In the genomic region with DNA sequence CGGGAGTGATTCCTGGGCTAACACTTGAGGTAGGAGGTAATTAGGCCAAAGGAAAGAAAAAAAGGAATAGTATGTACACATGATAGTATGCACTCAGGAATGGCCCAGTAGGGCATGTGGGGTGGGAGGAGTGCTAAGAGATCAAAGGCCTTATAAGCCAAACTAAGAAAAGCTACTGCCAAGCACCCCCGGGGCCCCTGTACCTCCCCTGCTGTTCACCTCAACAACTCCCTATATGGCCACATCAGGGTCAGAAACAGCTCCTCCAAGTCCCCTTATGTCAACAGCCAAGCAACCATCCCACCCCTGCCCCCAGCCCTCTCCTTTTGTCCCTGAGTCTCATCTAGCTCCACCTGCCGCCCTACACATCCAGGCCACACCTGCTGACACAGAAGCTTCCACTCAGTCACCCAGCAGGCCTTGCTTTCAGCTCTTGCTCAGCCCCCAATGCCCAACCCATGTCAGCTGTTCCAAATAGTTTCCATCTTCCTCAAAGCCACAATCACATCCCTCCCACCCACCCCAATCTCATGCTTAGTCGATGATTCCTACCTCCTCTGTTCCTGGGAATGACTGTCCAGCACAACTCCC, we compare ENCODE assay signal across 11 cellular contexts.
A peak's percentile ranks its signal among the peaks of the same experiment; 100 is the strongest.
DNase-seq lines count a peak whose midpoint lies in the region; ATAC-seq and TF ChIP-seq lines count a peak whose summit lies in the region.
"Had no signal": no experiment of that assay in that cellular context is flagged by ENCODE, and none has a peak within 500 bp of the region (broad histone marks: within the 10 kb centered on the region; RNA-seq: fewer than 3 reads in every experiment).

No MANE protein-coding gene starts in this region.

- H3K9ac ChIP-seq in GM23248, result no peak overlapping the region
- H3K9ac ChIP-seq: BLaER1 treated with 17β-estradiol and CSF1 and Interleukin-3, amounts not matched to agents 10 nM and 100 nM had no signal

- H3K27ac ChIP-seq in GM23248, result no peak overlapping the region
- H3K27ac ChIP-seq in SJCRH30, result no peak overlapping the region
- H3K27ac ChIP-seq in prostate gland, result peak overlapping the region; percentile 64 to 79
- H3K27ac ChIP-seq: BLaER1 treated with 17β-estradiol and CSF1 and Interleukin-3, amounts not matched to agents 10 nM and 100 nM had no signal

- TF ChIP-seq CTCF in prostate gland (IDR thresholded peaks at IDR 0.05), result no peak

- H3K4me3 ChIP-seq in GM23248, result no peak overlapping the region
- no peak overlapping the region for H3K4me3 ChIP-seq in SJCRH30
- H3K4me3 ChIP-seq in prostate gland, result no peak overlapping the region
- H3K4me3 ChIP-seq in MG63, result no peak overlapping the region
- H3K4me3 ChIP-seq: BLaER1 treated with 17β-estradiol and CSF1 and Interleukin-3, amounts not matched to agents 10 nM and 100 nM; skin epidermis had no signal

- no peak for TF ChIP-seq POLR2A in prostate gland (IDR thresholded peaks at IDR 0.05)

- 47 to 60% methylated on average over 3 to 4 of the region's 4 CpGs for WGBS in GM23248 (ENCODE audit: low coverage in 1 of 2, low lambda C conversion rate in 2 of 2, missing lambda C conversion rate in 2 of 2), 2 experiments
- WGBS in prostate gland, result 64% methylated on average over 4 of the region's 4 CpGs

- H3K27me3 ChIP-seq in GM23248 (replicated peaks; ENCODE audit: insufficient read depth), result no peaks in the 10 kb centered on the region
- no peaks in the 10 kb centered on the region for H3K27me3 ChIP-seq in SJCRH30
- H3K27me3 ChIP-seq in prostate gland (replicated peaks; ENCODE audit: insufficient read depth), result no peaks in the 10 kb centered on the region
- 0 out of 2 replicates have a peak, but pooled peaks cover 2% of the 10 kb centered on the region for H3K27me3 ChIP-seq in MG63
- H3K27me3 ChIP-seq: BLaER1 treated with 17β-estradiol and CSF1 and Interleukin-3, amounts not matched to agents 10 nM and 100 nM had no signal

- H3K9me3 ChIP-seq in GM23248 (ENCODE audit: low read depth), result no peaks in the 10 kb centered on the region
- H3K9me3 ChIP-seq in SJCRH30 (replicated peaks), result no peaks in the 10 kb centered on the region
- H3K9me3 ChIP-seq in prostate gland, result no peaks in the 10 kb centered on the region
- no peaks in the 10 kb centered on the region for H3K9me3 ChIP-seq in MG63

- ATAC-seq in left ventricle myocardium superior (peak; percentile 1), GM21515 (IDR thresholded peaks at IDR 0.05; ENCODE audit: unreplicated experiment) (no peak)

- no peaks in the 10 kb centered on the region for H3K79me2 ChIP-seq in GM23248 (ENCODE audit: insufficient read depth)

- H3K36me3 ChIP-seq in GM23248 (ENCODE audit: low read depth), result no peaks in the 10 kb centered on the region
- no peaks in the 10 kb centered on the region for H3K36me3 ChIP-seq in SJCRH30
- H3K36me3 ChIP-seq in prostate gland, result no peaks in the 10 kb centered on the region
- H3K36me3 ChIP-seq in MG63, result no peaks in the 10 kb centered on the region
- H3K36me3 ChIP-seq: BLaER1 treated with 17β-estradiol and CSF1 and Interleukin-3, amounts not matched to agents 10 nM and 100 nM had no signal

- intact Hi-C loops in left ventricle myocardium superior (cut with micrococcal nuclease), result loop anchor here (10.0 kb wide), 1 partner anchor 74 kb away; no protein-coding TSS in a partner anchor
- intact Hi-C loops in prostate gland (cut with DNase I), result no loop called here

- H4K20me1 ChIP-seq in GM23248 (ENCODE audit: insufficient read depth), result no peaks in the 10 kb centered on the region
- H4K20me1 ChIP-seq: BLaER1 treated with 17β-estradiol and CSF1 and Interleukin-3, amounts not matched to agents 10 nM and 100 nM had no signal

- no peaks in the 10 kb centered on the region for H3K9me2 ChIP-seq in GM23248 (ENCODE audit: insufficient read depth)

- no peak overlapping the region for H3K4me2 ChIP-seq in GM23248 (ENCODE audit: unreplicated experiment)
- H3K4me2 ChIP-seq: BLaER1 treated with 17β-estradiol and CSF1 and Interleukin-3, amounts not matched to agents 10 nM and 100 nM had no signal

- in situ Hi-C loops in GM23248 (cut with MboI), result no loop called here

- peaks cover 8% of the 10 kb centered on the region for H3K4me1 ChIP-seq in GM23248 (ENCODE audit: insufficient read depth)
- H3K4me1 ChIP-seq in SJCRH30, result peaks cover 11% of the 10 kb centered on the region
- H3K4me1 ChIP-seq in prostate gland (replicated peaks), result no peaks in the 10 kb centered on the region

- no peak overlapping the region for H2AFZ ChIP-seq in GM23248

- H3F3A ChIP-seq in GM23248 (ENCODE audit: insufficient read depth), result no peaks in the 10 kb centered on the region

- DNase-seq in GM23248 (peak; percentile 52), SJCRH30 (peak; percentile 45 to 51), left ventricle myocardium superior (peak; percentile 31), prostate gland (ENCODE audit: low spot score) (no peak), MG63 (no peak), NCI-H1105 treated with DMSO at 0.1 percent for 48 hours (lab: John Stamatoyannopoulos, UW) (no peak)
- DNase-seq in activated CD4-positive, alpha-beta T cell treated with anti-CD3 and anti-CD28 coated beads for 1 hour, result no peak
- DNase-seq: NCI-H187 had no signal

Comparison
In these comparisons a context has a peak if more than half of its experiments do, and no peak if none do; other contexts are left out.
1. DNase-seq: peak in GM23248 (single experiment), SJCRH30 (2 of 2) and left ventricle myocardium superior (single experiment); none in prostate gland (single experiment), MG63 (single experiment), NCI-H1105 treated with DMSO at 0.1 percent for 48 hours (single experiment) and activated CD4-positive, alpha-beta T cell treated with anti-CD3 and anti-CD28 coated beads for 1 hour (single experiment).
2. H3K27ac ChIP-seq: peak in prostate gland (2 of 2); none in GM23248 (single experiment) and SJCRH30 (single experiment).